1 cellular context compared by ENCODE assay signal in genomic region chr18:61854578-61854977, GRCh38.
TF ChIP-seq lines count a peak whose summit lies in the region.

No MANE protein-coding gene starts in this region.

TF ChIP-seq in IMR-90, 13 proteins besides CTCF, POLR2A, EP300 and RAD21 (continued from another document):
- TF ChIP-seq ELK1 (IDR thresholded peaks at IDR 0.05; ENCODE audit: borderline replicate concordance, low read depth, low read length) (no peak), FOS (IDR thresholded peaks at IDR 0.05; ENCODE audit: low read depth, low read length) (peak; percentile 54)
